In genomic region chr7:47444376-47445098, GRCh38 we compare ENCODE assay signal across 9 cellular contexts.
DNase-seq lines count a peak whose midpoint lies in the region; ATAC-seq and TF ChIP-seq lines count a peak whose summit lies in the region.
"Had no signal": no experiment of that assay in that cellular context is flagged by ENCODE, and none has a peak within 500 bp of the region (broad histone marks: within the 10 kb centered on the region; RNA-seq: fewer than 3 reads in every experiment).

No MANE protein-coding gene starts in this region.

- peaks cover 91% of the 10 kb centered on the region for H3K4me1 ChIP-seq in PC-9 (replicated peaks; ENCODE audit: insufficient read depth)

- ATAC-seq in GM18868 (IDR thresholded peaks at IDR 0.05; ENCODE audit: unreplicated experiment) (peak; percentile 63), HG03457 (IDR thresholded peaks at IDR 0.05; ENCODE audit: unreplicated experiment) (no peak)
- no peak for ATAC-seq in stimulated activated memory B cell treated with anti-CD40 and anti-IgM and Interleukin-4, amounts not matched to agents 10 μg/mL and 1 μg/mL and 100 μg/mL, for 72 hours

- no peaks in the 10 kb centered on the region for H3K27me3 Mint-ChIP-seq in stimulated activated memory B cell treated with anti-CD40 and anti-IgM and Interleukin-4, amounts not matched to agents 10 μg/mL and 1 μg/mL and 100 μg/mL, for 72 hours

- H3K9me3 Mint-ChIP-seq in stimulated activated memory B cell treated with anti-CD40 and anti-IgM and Interleukin-4, amounts not matched to agents 10 μg/mL and 1 μg/mL and 100 μg/mL, for 72 hours, result no peaks in the 10 kb centered on the region
- H3K9me3 Mint-ChIP-seq: activated naive CD8-positive, alpha-beta T cell treated with anti-CD3 and anti-CD28 coated beads, Interleukin-2, amount 10 ng/mL, durations not matched to agents 7 days and 5 days had no signal

- H3K27me3 ChIP-seq in PC-9 (ENCODE audit: insufficient read depth, low read depth), result no peaks in the 10 kb centered on the region

- DNase-seq in PC-9 (no peak), fibroblast of villous mesenchyme (ENCODE audit: low read depth) (peak; percentile 38), T-helper 1 cell (no peak), AG08395 (ENCODE audit: low spot score) (no peak), NCI-H82 (lab: John Stamatoyannopoulos, UW) (no peak)
- DNase-seq: activated naive CD8-positive, alpha-beta T cell treated with anti-CD3 and anti-CD28 coated beads, Interleukin-2, amount 10 ng/mL, durations not matched to agents 7 days and 5 days had no signal

- no peak overlapping the region for H3K4me3 Mint-ChIP-seq in stimulated activated memory B cell treated with anti-CD40 and anti-IgM and Interleukin-4, amounts not matched to agents 10 μg/mL and 1 μg/mL and 100 μg/mL, for 72 hours
- H3K4me3 Mint-ChIP-seq: activated naive CD8-positive, alpha-beta T cell treated with anti-CD3 and anti-CD28 coated beads, Interleukin-2, amount 10 ng/mL, durations not matched to agents 7 days and 5 days had no signal

- H3K27ac ChIP-seq in PC-9, result no peak overlapping the region

- H3K9me3 ChIP-seq in PC-9 (ENCODE audit: insufficient read depth, low read depth), result no peaks in the 10 kb centered on the region

- CTCF ChIA-PET in PC-9 (lab: Charles Lee), result interaction anchor here (0.7 kb wide), 1 partner anchor 30 kb away, joined by 4 read pairs; no protein-coding TSS in a partner anchor

- peaks cover 97% of the 10 kb centered on the region for H3K79me2 ChIP-seq in PC-9 (ENCODE audit: low read depth)

- peaks cover 86% of the 10 kb centered on the region for H3F3A ChIP-seq in PC-9 (ENCODE audit: insufficient read depth, low read depth)

- intact Hi-C loops in PC-9 (cut with micrococcal nuclease; ENCODE audit: unreplicated experiment), result loop anchor here (5.0 to 10.0 kb wide), 2 partner anchors 33 to 130 kb away; no protein-coding TSS in a partner anchor

- BruUV-seq in PC-9 (replicated peaks; lab: Mats Ljungman, UMichigan), result no TSS peak

- H2AFZ ChIP-seq in PC-9, result no peak overlapping the region

- POLR2A ChIA-PET in PC-9 (lab: Charles Lee; ENCODE audit: unreplicated experiment), result interaction anchor here (0.5 kb wide), 1 partner anchor 690 kb away, joined by 3 read pairs; no protein-coding TSS in a partner anchor

- H3K36me3 Mint-ChIP-seq in stimulated activated memory B cell treated with anti-CD40 and anti-IgM and Interleukin-4, amounts not matched to agents 10 μg/mL and 1 μg/mL and 100 μg/mL, for 72 hours, result peaks cover 10% of the 10 kb centered on the region
- H3K36me3 Mint-ChIP-seq: activated naive CD8-positive, alpha-beta T cell treated with anti-CD3 and anti-CD28 coated beads, Interleukin-2, amount 10 ng/mL, durations not matched to agents 7 days and 5 days had no signal

- H3K9me2 ChIP-seq in PC-9 (ENCODE audit: insufficient read depth), result no peaks in the 10 kb centered on the region

- H3K4me3 ChIP-seq in PC-9 (no peak overlapping the region), fibroblast of villous mesenchyme (ENCODE audit: low read depth, low read length) (no peak overlapping the region)

- H3K27ac Mint-ChIP-seq in stimulated activated memory B cell treated with anti-CD40 and anti-IgM and Interleukin-4, amounts not matched to agents 10 μg/mL and 1 μg/mL and 100 μg/mL, for 72 hours, result peak overlapping the region; percentile 8
- H3K27ac Mint-ChIP-seq: activated naive CD8-positive, alpha-beta T cell treated with anti-CD3 and anti-CD28 coated beads, Interleukin-2, amount 10 ng/mL, durations not matched to agents 7 days and 5 days had no signal

- peaks cover 23% of the 10 kb centered on the region for H3K36me3 ChIP-seq in PC-9 (ENCODE audit: low read depth)

- H3K4me2 ChIP-seq in PC-9, result no peak overlapping the region

- H3K4me1 Mint-ChIP-seq in stimulated activated memory B cell treated with anti-CD40 and anti-IgM and Interleukin-4, amounts not matched to agents 10 μg/mL and 1 μg/mL and 100 μg/mL, for 72 hours, result peaks cover 26% of the 10 kb centered on the region
- H3K4me1 Mint-ChIP-seq: activated naive CD8-positive, alpha-beta T cell treated with anti-CD3 and anti-CD28 coated beads, Interleukin-2, amount 10 ng/mL, durations not matched to agents 7 days and 5 days had no signal

- H4K20me1 ChIP-seq in PC-9 (ENCODE audit: insufficient read depth), result peaks cover 82% of the 10 kb centered on the region

- TF ChIP-seq CTCF in PC-9 (conservative IDR thresholded peaks at IDR 0.05), result peak; percentile 60
- TF ChIP-seq CTCF in fibroblast of villous mesenchyme (IDR thresholded peaks at IDR 0.05; ENCODE audit: insufficient read depth, low read depth, low read length), result peak; percentile 56
